Comparison of ENCODE assay signal across 1 cellular context in genomic region chr9:136196465-136197371, GRCh38.
TF ChIP-seq lines count a peak whose summit lies in the region.

No MANE protein-coding gene starts in this region.

TF ChIP-seq in WTC11, 78 proteins besides CTCF, POLR2A, EP300 and RAD21 (continued from another document):
- no peak for TF ChIP-seq TCF7 (CRISPR knock-in tag; IDR thresholded peaks at IDR 0.05; ENCODE audit: low read depth)
